In genomic region chr10:15426558-15426957, GRCh38 we compare ENCODE assay signal across 20 cellular contexts. TPM values are rescaled to one million over a fixed set of nuclear protein-coding genes. Genes with fewer than 3 reads are reported as not detected.
DNase-seq lines count a peak whose midpoint lies in the region; ATAC-seq, FAIRE-seq and TF ChIP-seq lines count a peak whose summit lies in the region.
"Had no signal": no experiment of that assay in that cellular context is flagged by ENCODE, and none has a peak within 500 bp of the region (broad histone marks: within the 10 kb centered on the region; RNA-seq: fewer than 3 reads in every experiment).

No MANE protein-coding gene starts in this region.

- no peak overlapping the region for H3K27ac ChIP-seq in K562 (ENCODE audit: extremely low read depth, low read depth, low read length)
- H3K27ac ChIP-seq: 22Rv1, GM23248 had no signal

- BruUV-seq in K562 (replicated peaks; lab: Mats Ljungman, UMichigan) = no TSS peak

- intact Hi-C loops in K562 (cut with micrococcal nuclease) = no loop called here

- TF ChIP-seq CTCF in NB4 (IDR thresholded peaks at IDR 0.05; ENCODE audit: low read depth, low read length) (no peak), K562 (IDR thresholded peaks at IDR 0.05 in 2 of 3, conservative IDR thresholded peaks at IDR 0.05 in 1 of 3; ENCODE audit: insufficient read depth in 2 of 3, low read depth in 1 of 3, low read length in 3 of 3) (no peak)

- H3K4me3 ChIP-seq in NB4 (ENCODE audit: low read depth, low read length) (no peak overlapping the region), K562 (no peak overlapping the region)
- H3K4me3 ChIP-seq: GM23248 had no signal

- CTCF ChIA-PET in K562 (lab: Yijun Ruan, JAX; ENCODE audit: low intra/inter-chr PET ratio) = interaction anchor here (2.1 kb wide), 1 partner anchor 398 kb away, joined by 6 read pairs; no protein-coding TSS in a partner anchor

- H4K20me1 ChIP-seq in K562 (replicated peaks; ENCODE audit: control insufficient read depth, insufficient read depth, low read length) = no peaks in the 10 kb centered on the region

- no peak overlapping the region for H3K9ac ChIP-seq in K562 (ENCODE audit: insufficient read depth in 1 of 2, low read depth in 2 of 2, low read length in 2 of 2)
- H3K9ac ChIP-seq: GM23248 had no signal

- no peak for TF ChIP-seq EP300 in K562 (IDR thresholded peaks at IDR 0.05; ENCODE audit: low read length)

- H3K79me2 ChIP-seq in K562 (ENCODE audit: control insufficient read depth, insufficient read depth, low read length) = no peaks in the 10 kb centered on the region

- H3K9me1 ChIP-seq in K562 (ENCODE audit: control insufficient read depth, insufficient read depth, low read length) = no peaks in the 10 kb centered on the region

- WGBS in K562 (ENCODE audit: insufficient coverage, low coverage, missing lambda C conversion rate) = 30% methylated on average over 13 of the region's 15 CpGs

- no peak overlapping the region for H2AFZ ChIP-seq in K562 (ENCODE audit: low read depth, low read length)
- H2AFZ ChIP-seq: GM23248 had no signal

- FAIRE-seq in K562 (lab: Jason Lieb, UNC) = no peak
- FAIRE-seq: GM18507, HTR-8/SVneo had no signal

- no peaks in the 10 kb centered on the region for H3K36me3 ChIP-seq in K562 (ENCODE audit: control insufficient read depth, insufficient read depth, low read length)

- ATAC-seq in K562 (0 out of 3 replicates have a peak, but pooled peaks have one; percentile 28), HG02571 (IDR thresholded peaks at IDR 0.05; ENCODE audit: unreplicated experiment) (no peak), GM21619 (IDR thresholded peaks at IDR 0.05; ENCODE audit: unreplicated experiment) (no peak)
- ATAC-seq: CD8-positive, alpha-beta T cell; SK-N-SH treated with all-trans-retinoic acid at 6 μM for 48 hours had no signal

- in situ Hi-C loops in K562 (cut with MboI) = loop anchor here (25.0 kb wide), 1 partner anchor 1361 kb away; no protein-coding TSS in a partner anchor

- DNase-seq in NCI-H146 (lab: John Stamatoyannopoulos, UW) (peak; percentile 20), NCI-H146 treated with DMSO at 0.1 percent for 48 hours (lab: John Stamatoyannopoulos, UW; ENCODE audit: unreplicated experiment) (no peak), HT1080 (ENCODE audit: low read depth) (peak; percentile 3), NB4 (ENCODE audit: low read depth) (peak; percentile 52), K562 (ENCODE audit: extremely low read depth in 1 of 4, low spot score in 3 of 4) (no peak), NCI-H345 (lab: John Stamatoyannopoulos, UW) (no peak)
- DNase-seq: CD8-positive, alpha-beta T cell; DMS79; GM23248; NCI-H1105 treated with DMSO at 0.1 percent for 48 hours; NCI-H187 treated with DMSO at 0.1 percent for 48 hours; NCI-H510A treated with DMSO at 0.1 percent for 48 hours; SHP77 treated with DMSO at 0.1 percent for 48 hours had no signal

- POLR2A ChIA-PET in K562 (lab: Yijun Ruan, JAX) = no interaction called here

- no peaks in the 10 kb centered on the region for H3K27me3 ChIP-seq in K562 (ENCODE audit: control insufficient read depth in 2 of 2, insufficient read depth in 2 of 2, low read length in 2 of 2)

- H3K4me2 ChIP-seq in K562 (ENCODE audit: insufficient read depth, low read length) = no peak overlapping the region

- TF ChIP-seq POLR2A in NB4 (IDR thresholded peaks at IDR 0.05; ENCODE audit: extremely low read depth, insufficient read length) (no peak), K562 (conservative IDR thresholded peaks at IDR 0.05) (no peak)

- H3K9me3 ChIP-seq in K562 (replicated peaks; ENCODE audit: control insufficient read depth, insufficient read depth, low read depth, low read length) = no peaks in the 10 kb centered on the region

- H3K4me1 ChIP-seq in K562 (replicated peaks in 1 of 2; ENCODE audit: control insufficient read depth in 2 of 2, insufficient read depth in 2 of 2, low read length in 2 of 2) = peaks cover 0 to 6% of the 10 kb centered on the region in 2 experiments; a peak in 2 of 5 replicates

- TF ChIP-seq RAD21 in K562 (CRISPR knock-in tag; conservative IDR thresholded peaks at IDR 0.05 in 1 of 2, IDR thresholded peaks at IDR 0.05 in 1 of 2) = no peak

TF ChIP-seq in K562, 482 proteins besides CTCF, POLR2A, EP300 and RAD21:
- TF ChIP-seq ZBTB33 (CRISPR knock-in tag; IDR thresholded peaks at IDR 0.05) = peak; percentile 42; the same call in 1 of the 2 replicates
- TF ChIP-seq MAFF (IDR thresholded peaks at IDR 0.05; ENCODE audit: low read length) = no peak
- peak; percentile 85 for TF ChIP-seq PKNOX1 (IDR thresholded peaks at IDR 0.05)

RNA-seq across cellular contexts. Expression of gene FAM171A1, which starts 55.5 kb away (rescaled TPM):
- total RNA-seq in HT1080 (2014; rRNA removed; shearing (Covaris generic)) = 35.9 and 41.3 TPM in 2 replicates
- 53.2 and 55.0 TPM in 2 replicates for polyA plus RNA-seq in HT1080 (2015; cell fraction: cytosol; rRNA removed)
- 31.1 and 33.6 TPM in 2 replicates for polyA plus RNA-seq in HT1080 (2015; cell fraction: nucleus; rRNA removed)
- total RNA-seq in K562 (2011; cell fraction: chromatin; rRNA removed; ENCODE audit: low replicate concordance) = 1.8 and 5.6 TPM in 2 replicates
- total RNA-seq in K562 (2011; cell fraction: nucleolus; rRNA removed) = 2.9 and 5.2 TPM in 2 replicates
- 3.8 and 6.3 TPM in 2 replicates for total RNA-seq in K562 (2011; cell fraction: nucleoplasm; rRNA removed)
- total RNA-seq in K562 (2014; rRNA removed) (4.5 and 5.2 TPM in 2 replicates), K562 (2014; rRNA removed; fragmentation: Illumina TruSeq; extraction: Trizol) (2.8 and 3.3 TPM in 2 replicates), K562 (2015; rRNA removed; fragmentation: Illumina TruSeq; extraction: Trizol) (4.5 and 4.8 TPM in 2 replicates), K562 (2021) (7.7 and 8.2 TPM in 2 replicates)
- polyA plus RNA-seq in K562 (2011; rRNA removed) (7.8 and 14.2 TPM in 2 replicates), K562 (2014; fragmentation: Illumina TruSeq; extraction: Trizol) (6.9 and 7.3 TPM in 2 replicates), K562 (2014; fragmentation: Nextera tagmentation; extraction: Ambion mirVana) (under 1 TPM; 0.51 to 0.94 TPM), K562 (2014; rRNA removed) (5.3 and 5.7 TPM in 2 replicates)
- 10.2 and 16.3 TPM in 2 replicates for polyA plus RNA-seq in K562 (2011; cell fraction: cytosol; rRNA removed)
- 6.8 and 8.9 TPM in 2 replicates for polyA plus RNA-seq in K562 (2011; cell fraction: nucleus; rRNA removed)
- 9.1 and 10.0 TPM in 2 replicates for polyA plus RNA-seq in K562 (2012)
- 7.6 and 11.3 TPM in 2 replicates for polyA minus RNA-seq in K562 (2011; rRNA and poly(A)+ RNA removed)
- polyA minus RNA-seq in K562 (2011; cell fraction: cytosol; rRNA and poly(A)+ RNA removed) = 7.3 and 11.0 TPM in 2 replicates
- 2.8 and 3.8 TPM in 2 replicates for polyA minus RNA-seq in K562 (2011; cell fraction: nucleus; rRNA and poly(A)+ RNA removed)
- total RNA-seq: B cell had no signal

Comparison
In these comparisons a context has a peak if more than half of its experiments do, and no peak if none do; other contexts are left out.
1. DNase-seq: peak in NCI-H146 (single experiment), HT1080 (single experiment) and NB4 (single experiment); none in NCI-H146 treated with DMSO at 0.1 percent for 48 hours (single experiment), K562 (0 of 4) and NCI-H345 (single experiment).